Comparison of ENCODE assay signal across 10 cellular contexts in genomic region chr2:232668805-232669444, GRCh38. TPM values are rescaled to one million over a fixed set of nuclear protein-coding genes. Genes with fewer than 3 reads are reported as not detected.
A peak's percentile ranks its signal among the peaks of the same experiment; 100 is the strongest.
DNase-seq lines count a peak whose midpoint lies in the region; ATAC-seq and TF ChIP-seq lines count a peak whose summit lies in the region.
"Had no signal": no experiment of that assay in that cellular context is flagged by ENCODE, and none has a peak within 500 bp of the region (broad histone marks: within the 10 kb centered on the region; RNA-seq: fewer than 3 reads in every experiment).

No MANE protein-coding gene starts in this region.

- no peak overlapping the region for H3K4me3 ChIP-seq in AG09309 (ENCODE audit: control insufficient read depth, low read depth, low read length)
- no peak overlapping the region for H3K4me3 ChIP-seq in Loucy (ENCODE audit: low read length, poor library complexity, severe bottlenecking)
- H3K4me3 ChIP-seq in liver (ENCODE audit: low read depth in 1 of 3, low read length in 3 of 3) = no peak overlapping the region
- H3K4me3 ChIP-seq in vagina = no peak overlapping the region

- peak; percentile 68 for TF ChIP-seq CTCF in AG09309 (IDR thresholded peaks at IDR 0.05; ENCODE audit: control insufficient read depth, insufficient read depth, low read depth, low read length, missing control alignments)
- TF ChIP-seq CTCF in Loucy (conservative IDR thresholded peaks at IDR 0.05; ENCODE audit: low read length) = peak; percentile 55
- peak; percentile 36 for TF ChIP-seq CTCF in liver (IDR thresholded peaks at IDR 0.05; ENCODE audit: low read depth, low read length, missing input control)
- no peak for TF ChIP-seq CTCF in vagina (IDR thresholded peaks at IDR 0.05)

- no peaks in the 10 kb centered on the region for H3F3A ChIP-seq in Loucy (ENCODE audit: low read depth)

- H3K4me2 ChIP-seq in Loucy (ENCODE audit: low read depth, low read length, poor library complexity, severe bottlenecking) = no peak overlapping the region

- peak overlapping the region; percentile 48; the same call in 1 of the 2 replicates for H2AFZ ChIP-seq in Loucy (ENCODE audit: low read length)

- 77% methylated on average over 17 of the region's 17 CpGs for WGBS in liver

- peak overlapping the region; percentile 83 for H3K27ac ChIP-seq in caudate nucleus (ENCODE audit: low read depth, low read length)
- H3K27ac ChIP-seq in liver (ENCODE audit: low read depth in 1 of 2, low read length in 2 of 2) = no peak overlapping the region
- H3K27ac ChIP-seq in vagina = no peak overlapping the region

- no peaks in the 10 kb centered on the region for H3K9me2 ChIP-seq in Loucy (replicated peaks; ENCODE audit: low read depth, low read length)

- H3K36me3 ChIP-seq in Loucy (ENCODE audit: insufficient read depth, low read length) (no peaks in the 10 kb centered on the region), liver (ENCODE audit: control insufficient read depth in 4 of 4, insufficient read depth in 3 of 4, low read depth in 1 of 4, low read length in 3 of 4) (peaks cover 0 to 4% (median under 1%) of the 10 kb centered on the region in 4 donors), vagina (no peaks in the 10 kb centered on the region)

- H4K20me1 ChIP-seq in Loucy (ENCODE audit: insufficient read depth, low read length, poor library complexity, severe bottlenecking) = no peaks in the 10 kb centered on the region

- H3K79me2 ChIP-seq in Loucy (ENCODE audit: insufficient read depth, low read length) = no peaks in the 10 kb centered on the region

- ATAC-seq in GM18868 (IDR thresholded peaks at IDR 0.05; ENCODE audit: unreplicated experiment) = no peak

- DNase-seq in AG09309 (ENCODE audit: low read depth) = no peak
- peak in 19 of 61 donors; percentile 7 to 77 (median 32) for DNase-seq in caudate nucleus (lab: John Stamatoyannopoulos, UW)
- DNase-seq in NCI-H1048 (lab: John Stamatoyannopoulos, UW) = no peak
- no peak for DNase-seq in A172 (ENCODE audit: low spot score)
- no peak for DNase-seq in vagina (ENCODE audit: extremely low spot score in 2 of 2)
- DNase-seq: GF-D8, T-helper 2 cell had no signal

- TF ChIP-seq RAD21 in liver (IDR thresholded peaks at IDR 0.05) = peak; percentile 71 to 75

- H3K9me3 ChIP-seq in Loucy (ENCODE audit: insufficient read depth, low read depth, low read length) (no peaks in the 10 kb centered on the region), liver (ENCODE audit: control insufficient read depth in 4 of 4, low read length in 3 of 4) (no peaks in the 10 kb centered on the region), vagina (no peaks in the 10 kb centered on the region)

- intact Hi-C loops in vagina (cut with DNase I) = no loop called here

- H3K9ac ChIP-seq in Loucy (ENCODE audit: low read depth, low read length, poor library complexity, severe bottlenecking) (no peak overlapping the region), liver (ENCODE audit: low read depth in 1 of 2, low read length in 2 of 2) (no peak overlapping the region)

- H3K27me3 ChIP-seq in Loucy (ENCODE audit: insufficient read depth, low read length, poor library complexity, severe bottlenecking) (no peaks in the 10 kb centered on the region), liver (ENCODE audit: control insufficient read depth in 4 of 4, insufficient read depth in 4 of 4, low read length in 3 of 4) (no peaks in the 10 kb centered on the region), vagina (no peaks in the 10 kb centered on the region)

- no peak for TF ChIP-seq POLR2A in vagina (IDR thresholded peaks at IDR 0.05)

- H3K4me1 ChIP-seq in Loucy (ENCODE audit: insufficient read depth, low read length, poor library complexity, severe bottlenecking) (no peaks in the 10 kb centered on the region), liver (ENCODE audit: control insufficient read depth in 4 of 4, insufficient read depth in 4 of 4, low read length in 3 of 4) (peaks cover 0 to 7% (median 5%) of the 10 kb centered on the region in 4 donors), vagina (no peaks in the 10 kb centered on the region)

TF ChIP-seq in liver, 16 proteins besides CTCF, POLR2A, EP300 and RAD21:
- TF ChIP-seq ATF3 (IDR thresholded peaks at IDR 0.05) = no peak
- no peak for TF ChIP-seq HNF4A (conservative IDR thresholded peaks at IDR 0.05)
- TF ChIP-seq NR2F2 (IDR thresholded peaks at IDR 0.05) = no peak
- no peak for TF ChIP-seq ZBTB33 (IDR thresholded peaks at IDR 0.05)
- TF ChIP-seq JUND (IDR thresholded peaks at IDR 0.05) = no peak
- TF ChIP-seq YY1 (IDR thresholded peaks at IDR 0.05) = no peak
- TF ChIP-seq FOXA1 (IDR thresholded peaks at IDR 0.05) = no peak
- no peak for TF ChIP-seq TAF1 (conservative IDR thresholded peaks at IDR 0.05)

RNA-seq across cellular contexts. Expression of gene GIGYF2, which starts 28.2 kb away (rescaled TPM):
- total RNA-seq in liver (10 to 100 TPM; 35.3 to 50.5 TPM), vagina (69.0 TPM)
- 10 to 100 TPM; 10.6 to 18.2 TPM for polyA plus RNA-seq in liver
- total RNA-seq in A172 (2014; rRNA removed; shearing (Covaris generic)) = 45.0 and 58.0 TPM in 2 replicates

RNA-seq across cellular contexts. Expression of gene EFHD1, which starts 35.5 kb away (rescaled TPM):
- total RNA-seq in liver (10 to 100 TPM in 1 of 2 donors, 1 to 10 TPM in 1; 3.3 to 13.9 TPM), vagina (22.6 TPM)
- 10 to 100 TPM in 1 of 2 donors, 1 to 10 TPM in 1; 6.7 to 28.5 TPM for polyA plus RNA-seq in liver
- 0.24 and 1.1 TPM in 2 replicates for total RNA-seq in A172 (2014; rRNA removed; shearing (Covaris generic))

Comparison
In these comparisons a context has a peak if more than half of its experiments do, and no peak if none do; other contexts are left out.
1. CTCF ChIP-seq: peak in AG09309 (single experiment), Loucy (single experiment) and liver (single experiment); none in vagina (0 of 3).